ENCODE assay signal across 5 cellular contexts in the genomic region with DNA sequence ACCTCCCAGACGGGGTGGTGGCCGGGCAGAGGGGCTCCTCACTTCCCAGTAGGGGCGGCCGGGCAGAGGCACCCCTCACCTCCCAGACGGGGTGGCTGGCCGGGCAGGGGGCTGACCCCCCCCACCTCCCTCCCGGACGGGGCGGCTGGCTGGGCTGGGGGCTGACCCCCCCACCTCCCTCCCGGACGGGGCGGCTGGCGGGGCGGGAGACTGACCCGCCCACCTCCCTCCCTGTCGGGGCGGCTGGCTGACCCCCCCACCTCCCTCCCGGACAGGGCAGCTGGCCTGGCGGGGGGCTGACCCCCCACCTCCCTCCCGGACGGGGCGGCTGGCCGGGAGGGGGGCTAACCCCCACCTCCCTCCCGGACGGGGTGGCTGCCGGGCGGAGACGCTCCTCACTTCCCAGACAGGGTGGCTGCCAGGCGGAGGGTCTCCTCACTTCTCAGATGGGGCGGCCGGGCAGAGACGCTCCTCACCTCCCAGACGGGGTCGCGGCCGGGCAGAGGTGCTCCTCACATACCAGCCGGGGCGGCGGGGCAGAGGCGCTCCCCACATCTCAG. TPM values are rescaled to one million over a fixed set of nuclear protein-coding genes. Genes with fewer than 3 reads are reported as not detected.
"Had no signal": no experiment of that assay in that cellular context is flagged by ENCODE, and none has a peak within 500 bp of the region (broad histone marks: within the 10 kb centered on the region; RNA-seq: fewer than 3 reads in every experiment).

No MANE protein-coding gene starts in this region.

RNA-seq across cellular contexts. Expression of gene BPIFA2, which starts 17.2 kb away (rescaled TPM):
- total RNA-seq: HepG2, HT-29, HT1080, IMR-90, K562 had no signal

RNA-seq across cellular contexts. Expression of gene BPIFA3, which starts 32.0 kb away (rescaled TPM):
- total RNA-seq: HepG2, HT-29, HT1080, IMR-90, K562 had no signal

RNA-seq across cellular contexts. Expression of gene BPIFA1, which starts 50.7 kb away (rescaled TPM):
- total RNA-seq: HepG2, HT-29, HT1080, IMR-90, K562 had no signal
